ENCODE assay signal across 15 cellular contexts in the genomic region with DNA sequence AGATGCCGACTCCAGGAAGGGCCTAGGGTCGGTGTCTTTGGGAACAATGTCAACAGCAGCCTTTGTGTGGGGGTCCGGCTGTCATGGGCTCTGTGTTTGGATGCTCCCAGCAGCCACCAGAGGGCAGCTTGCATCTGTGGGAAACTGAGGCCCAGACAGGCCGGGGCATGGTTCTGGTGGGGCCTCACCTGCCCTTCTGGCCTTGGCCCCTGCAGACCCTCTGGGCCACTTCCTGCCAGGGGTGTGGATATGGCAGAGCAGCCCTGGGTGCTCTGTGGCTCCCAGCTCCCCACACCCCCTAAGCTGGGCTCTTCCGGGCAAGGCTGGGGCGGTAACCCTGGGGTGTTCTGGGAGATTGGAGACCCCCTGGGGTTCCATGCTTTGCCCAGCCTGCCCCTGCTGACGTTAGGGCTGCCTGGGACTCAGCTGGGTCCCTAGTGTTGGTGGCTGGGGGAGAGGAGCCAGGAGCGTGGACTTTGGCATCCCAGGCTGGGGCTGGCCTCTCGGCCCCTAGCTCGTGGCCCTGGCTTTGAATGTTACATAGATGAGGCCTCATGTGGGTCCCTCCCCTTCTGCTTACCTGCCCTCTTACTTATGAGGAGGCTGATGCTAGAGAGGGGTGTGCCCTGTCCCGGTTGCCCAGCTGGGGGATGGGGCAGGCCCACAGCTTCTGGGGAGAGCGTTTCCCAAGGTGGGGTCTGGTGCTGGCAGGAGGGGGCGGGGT. TPM values are rescaled to one million over a fixed set of nuclear protein-coding genes. Genes with fewer than 3 reads are reported as not detected.
DNase-seq lines count a peak whose midpoint lies in the region; ATAC-seq, FAIRE-seq and TF ChIP-seq lines count a peak whose summit lies in the region.
"Had no signal": no experiment of that assay in that cellular context is flagged by ENCODE, and none has a peak within 500 bp of the region (broad histone marks: within the 10 kb centered on the region; RNA-seq: fewer than 3 reads in every experiment).

No MANE protein-coding gene starts in this region.

- H3K27ac ChIP-seq in A549 = peak overlapping the region; percentile 88 to 90
- no peak overlapping the region for H3K27ac ChIP-seq in DOHH2 (ENCODE audit: low read depth, low read length)
- H3K27ac ChIP-seq in PC-3 (ENCODE audit: low read length) = no peak overlapping the region
- peak overlapping the region; percentile 74 for H3K27ac ChIP-seq in HepG2 (ENCODE audit: extremely low read length, insufficient read depth, low read length)
- no peak overlapping the region for H3K27ac ChIP-seq in MM.1S (ENCODE audit: low read length)

- no peak overlapping the region for H3K9ac ChIP-seq in PC-3 (ENCODE audit: low read length)
- peak overlapping the region; percentile 49 for H3K9ac ChIP-seq in HepG2 (ENCODE audit: insufficient read depth, low read depth, low read length)
- H3K9ac ChIP-seq in MM.1S (ENCODE audit: low read length) = no peak overlapping the region

- in situ Hi-C loops in HepG2 (cut with HindIII; ENCODE audit: extremely low pct_ligation_motif_present, low pct_unique_long_range_greater_than_20kb) = no loop called here

- H3K36me3 Mint-ChIP-seq in mesothelial cell of epicardium = no peaks in the 10 kb centered on the region

- H3K4me2 ChIP-seq in A549 = no peak overlapping the region; the same call in 2 of the 3 replicates
- H3K4me2 ChIP-seq in DOHH2 (ENCODE audit: low read length) = no peak overlapping the region
- no peak overlapping the region for H3K4me2 ChIP-seq in PC-3 (ENCODE audit: low read length)
- H3K4me2 ChIP-seq in HepG2 (ENCODE audit: low read depth, low read length) = peak overlapping the region; percentile 65
- no peak overlapping the region for H3K4me2 ChIP-seq in MM.1S (ENCODE audit: low read depth, low read length)

- BruUV-seq in PC-3 (replicated peaks; lab: Mats Ljungman, UMichigan) (no TSS peak), HepG2 (replicated peaks; lab: Mats Ljungman, UMichigan) (no TSS peak)

- no peaks in the 10 kb centered on the region for H3K9me3 Mint-ChIP-seq in mesothelial cell of epicardium

- TF ChIP-seq POLR2A in A549 (IDR thresholded peaks at IDR 0.05; ENCODE audit: low read length) (no peak), HepG2 (IDR thresholded peaks at IDR 0.05; ENCODE audit: insufficient read depth in 1 of 2, low read depth in 2 of 2, low read length in 2 of 2) (no peak)

- H3K27me3 ChIP-seq in DOHH2 (ENCODE audit: control insufficient read depth, low read length) = no peaks in the 10 kb centered on the region
- H3K27me3 ChIP-seq in PC-3 (ENCODE audit: low read length) = no peaks in the 10 kb centered on the region
- H3K27me3 ChIP-seq in HepG2 (ENCODE audit: control insufficient read depth in 1 of 2, insufficient read depth in 2 of 2, low read length in 2 of 2) = no peaks in the 10 kb centered on the region
- H3K27me3 ChIP-seq in MM.1S (replicated peaks; ENCODE audit: insufficient read depth, low read length) = no peaks in the 10 kb centered on the region
- H3K27me3 ChIP-seq: left lung, Peyer's patch, thyroid gland had no signal

- POLR2A ChIA-PET in A549 (lab: Yijun Ruan, JAX) = no interaction called here
- POLR2A ChIA-PET in PC-3 (lab: Charles Lee; ENCODE audit: unreplicated experiment) = no interaction called here
- POLR2A ChIA-PET in HepG2 (lab: Yijun Ruan, JAX) = interaction anchor here (1.0 to 2.5 kb wide), 3 partner anchors 29 to 36 kb away, joined by 4 to 23 read pairs (median 7); no protein-coding TSS in a partner anchor

- H3K27me3 Mint-ChIP-seq in mesothelial cell of epicardium (ENCODE audit: low read depth) = no peaks in the 10 kb centered on the region

- no peak for ATAC-seq in A549
- no peak for ATAC-seq in PC-3
- peak; percentile 88 for ATAC-seq in HepG2

- H3K4me3 Mint-ChIP-seq in mesothelial cell of epicardium = no peak overlapping the region

- TF ChIP-seq RAD21 in A549 (conservative IDR thresholded peaks at IDR 0.05 in 1 of 2, IDR thresholded peaks at IDR 0.05 in 1 of 2) (peak; percentile 24; a peak in 1 of 5 replicates), HepG2 (CRISPR knock-in tag; IDR thresholded peaks at IDR 0.05) (no peak)

- no peak for FAIRE-seq in A549 (lab: Jason Lieb, UNC)
- FAIRE-seq in HepG2 (lab: Jason Lieb, UNC) = peak; percentile 66
- FAIRE-seq: TTC549 had no signal

- WGBS in A549 (ENCODE audit: missing lambda C conversion rate) = 85% methylated on average over 5 of the region's 13 CpGs
- whole genome bisulfite sequencing in HepG2 (ENCODE audit: low lambda C conversion rate) = 5% methylated on average over 4 of the region's 13 CpGs

- H3K4me3 ChIP-seq in A549 = no peak overlapping the region
- no peak overlapping the region for H3K4me3 ChIP-seq in DOHH2 (ENCODE audit: low read length)
- no peak overlapping the region for H3K4me3 ChIP-seq in PC-3 (ENCODE audit: low read length)
- peak overlapping the region in 1 of 3 experiments; percentile 45; a peak in 1 of 6 replicates for H3K4me3 ChIP-seq in HepG2 (replicated peaks in 1 of 3; ENCODE audit: insufficient read depth in 1 of 3, low read depth in 2 of 3, low read length in 3 of 3)
- no peak overlapping the region for H3K4me3 ChIP-seq in MM.1S (ENCODE audit: low read length)
- H3K4me3 ChIP-seq: left lung, Peyer's patch, thyroid gland had no signal

- H2AFZ ChIP-seq in PC-3 (ENCODE audit: low read length) = no peak overlapping the region
- H2AFZ ChIP-seq in HepG2 (ENCODE audit: low read length) = no peak overlapping the region
- H2AFZ ChIP-seq in MM.1S (ENCODE audit: low read length) = no peak overlapping the region

- H4K20me1 ChIP-seq in DOHH2 (ENCODE audit: control insufficient read depth, insufficient read depth, low read depth, low read length) (no peaks in the 10 kb centered on the region), PC-3 (ENCODE audit: low read length) (no peaks in the 10 kb centered on the region), HepG2 (ENCODE audit: insufficient read depth, low read length) (peaks cover 26% of the 10 kb centered on the region; the same call in 1 of the 2 replicates), MM.1S (ENCODE audit: insufficient read depth, low read length) (no peaks in the 10 kb centered on the region)

- CTCF ChIA-PET in A549 (lab: Yijun Ruan, JAX) (interaction anchor here (0.5 to 4.0 kb wide), 15 partner anchors 10 to 196 kb away, joined by 3 to 24 read pairs (median 6); no protein-coding TSS in a partner anchor), PC-3 (lab: Charles Lee) (no interaction called here), HepG2 (lab: Yijun Ruan, JAX; ENCODE audit: low intra/inter-chr PET ratio, low total read pairs) (no interaction called here)

- H3K9me2 ChIP-seq in DOHH2 (replicated peaks; ENCODE audit: control insufficient read depth, low read length) (no peaks in the 10 kb centered on the region), PC-3 (replicated peaks; ENCODE audit: low read length) (no peaks in the 10 kb centered on the region), MM.1S (replicated peaks; ENCODE audit: insufficient read depth, low read length) (no peaks in the 10 kb centered on the region)

- no peaks in the 10 kb centered on the region for H3K36me3 ChIP-seq in DOHH2 (ENCODE audit: control insufficient read depth, low read length)
- no peaks in the 10 kb centered on the region for H3K36me3 ChIP-seq in PC-3 (ENCODE audit: low read depth, low read length)
- no peaks in the 10 kb centered on the region for H3K36me3 ChIP-seq in HepG2 (replicated peaks in 1 of 2; ENCODE audit: control insufficient read depth in 1 of 2, insufficient read depth in 2 of 2, low read length in 2 of 2)
- no peaks in the 10 kb centered on the region for H3K36me3 ChIP-seq in MM.1S (replicated peaks; ENCODE audit: insufficient read depth, low read length)
- H3K36me3 ChIP-seq: left lung, Peyer's patch, thyroid gland had no signal

- no peak overlapping the region for H3K27ac Mint-ChIP-seq in mesothelial cell of epicardium

- H3K79me2 ChIP-seq in DOHH2 (ENCODE audit: control insufficient read depth, low read length) = no peaks in the 10 kb centered on the region
- H3K79me2 ChIP-seq in PC-3 (ENCODE audit: low read length) = peaks cover 19% of the 10 kb centered on the region; the same call in 1 of the 2 replicates
- H3K79me2 ChIP-seq in HepG2 (ENCODE audit: insufficient read depth, low read length) = peaks cover 62% of the 10 kb centered on the region
- no peaks in the 10 kb centered on the region for H3K79me2 ChIP-seq in MM.1S (ENCODE audit: low read length)

- peaks cover 33% of the 10 kb centered on the region for H3K4me1 ChIP-seq in A549
- no peaks in the 10 kb centered on the region for H3K4me1 ChIP-seq in DOHH2 (ENCODE audit: control insufficient read depth, low read length)
- no peaks in the 10 kb centered on the region for H3K4me1 ChIP-seq in PC-3 (ENCODE audit: insufficient read depth, low read length)
- H3K4me1 ChIP-seq in HepG2 (ENCODE audit: insufficient read depth, low read length) = peaks cover 61% of the 10 kb centered on the region
- no peaks in the 10 kb centered on the region for H3K4me1 ChIP-seq in MM.1S (ENCODE audit: low read length)

- no peak for DNase-seq in A549 (ENCODE audit: low read depth in 1 of 2, low spot score in 1 of 2)
- no peak for DNase-seq in PC-3
- DNase-seq in HepG2 (ENCODE audit: low spot score) = peak; percentile 76
- DNase-seq in MM.1S = no peak
- no peak for DNase-seq in GF-D8 (lab: John Stamatoyannopoulos, UW)
- DNase-seq in NOMO-1 (lab: John Stamatoyannopoulos, UW; ENCODE audit: unreplicated experiment in 2 of 2) = no peak
- DNase-seq in mesothelial cell of epicardium (ENCODE audit: low spot score in 2 of 2, unreplicated experiment in 2 of 2) = no peak
- DNase-seq: activated T-cell treated with anti-CD3 and anti-CD28 coated beads, Interleukin-2, amount 50 U/mL, for 1 hour; foreskin fibroblast; KG1; left lung; Peyer's patch; thyroid gland had no signal

- no peak; the same call in 2 of the 3 replicates for TF ChIP-seq CTCF in A549 (IDR thresholded peaks at IDR 0.05)
- peak; percentile 61 for TF ChIP-seq CTCF in DOHH2 (IDR thresholded peaks at IDR 0.05; ENCODE audit: low read depth, low read length, poor library complexity, severe bottlenecking)
- peak; percentile 19; the same call in 1 of the 2 replicates for TF ChIP-seq CTCF in PC-3 (conservative IDR thresholded peaks at IDR 0.05; ENCODE audit: low read depth, low read length)
- TF ChIP-seq CTCF in HepG2 (CRISPR knock-in tag; IDR thresholded peaks at IDR 0.05) = peak; percentile 57
- no peak for TF ChIP-seq CTCF in MM.1S (IDR thresholded peaks at IDR 0.05; ENCODE audit: low read length)
- TF ChIP-seq CTCF in mesothelial cell of epicardium (IDR thresholded peaks at IDR 0.05; ENCODE audit: unreplicated experiment) = no peak

- intact Hi-C loops in PC-3 (cut with micrococcal nuclease) (loop anchor here (10.0 kb wide), 1 partner anchor 70 kb away; no protein-coding TSS in a partner anchor), HepG2 (cut with micrococcal nuclease; ENCODE audit: unreplicated experiment) (loop anchor here (1.0 to 5.0 kb wide), 3 partner anchors 26 to 192 kb away; partner anchors contain the start of gene RXRA)

- H3F3A ChIP-seq in DOHH2 (ENCODE audit: control insufficient read depth, insufficient read depth) (no peaks in the 10 kb centered on the region), PC-3 (ENCODE audit: low read length, unreplicated experiment) (no peaks in the 10 kb centered on the region), MM.1S (ENCODE audit: insufficient read depth, low read length) (no peaks in the 10 kb centered on the region)

- peaks cover 32% of the 10 kb centered on the region for H3K4me1 Mint-ChIP-seq in mesothelial cell of epicardium

- no peak for TF ChIP-seq EP300 in A549 (IDR thresholded peaks at IDR 0.05)
- peak; percentile 31 to 49; a peak in 2 of 4 replicates for TF ChIP-seq EP300 in HepG2 (IDR thresholded peaks at IDR 0.05; ENCODE audit: low read depth in 2 of 2, low read length in 2 of 2)
- no peak for TF ChIP-seq EP300 in HepG2 (CRISPR knock-in tag; IDR thresholded peaks at IDR 0.05; ENCODE audit: borderline replicate concordance)

- H3K9me3 ChIP-seq in A549 (no peaks in the 10 kb centered on the region), DOHH2 (ENCODE audit: control insufficient read depth, insufficient read depth, low read length) (no peaks in the 10 kb centered on the region), PC-3 (ENCODE audit: low read length) (no peaks in the 10 kb centered on the region), HepG2 (ENCODE audit: low read length) (no peaks in the 10 kb centered on the region), MM.1S (replicated peaks; ENCODE audit: insufficient read depth, low read length) (no peaks in the 10 kb centered on the region)
- H3K9me3 ChIP-seq: left lung, Peyer's patch, thyroid gland had no signal

RNA-seq across cellular contexts. Expression of gene RXRA, which starts 38.3 kb away (rescaled TPM):
- polyA plus RNA-seq in A549 (2011; rRNA removed) (6.6 and 10.2 TPM in 2 replicates), A549 (2017; fragmentation: RNase III; extraction: RNeasy Plus Mini Kit Qiagen cat#74134 plus additional on column Dnase treatment) (22.0 to 23.9 TPM (median 22.5 TPM) in 3 replicates), HepG2 (2011; rRNA removed) (18.9 and 23.8 TPM in 2 replicates)
- polyA plus RNA-seq in A549 (2012; cell fraction: cytosol; rRNA removed) = 16.7 and 21.8 TPM in 2 replicates
- polyA plus RNA-seq in A549 (2012; cell fraction: nucleus; rRNA removed) = 25.5 and 28.7 TPM in 2 replicates
- polyA minus RNA-seq in A549 (2011; rRNA and poly(A)+ RNA removed) = 8.2 and 12.5 TPM in 2 replicates
- total RNA-seq in PC-3 (2014; rRNA removed) (17.5 and 23.3 TPM in 2 replicates), HepG2 (2016; rRNA removed; fragmentation: Illumina TruSeq; extraction: Trizol) (19.2 and 29.2 TPM in 2 replicates), mesothelial cell of epicardium (43.7 to 46.0 TPM (median 45.0 TPM) in 3 replicates)
- total RNA-seq in HepG2 (2016; cell fraction: cytosol; rRNA removed; fragmentation: Illumina TruSeq; extraction: Trizol; ENCODE audit: low read depth) = 24.1 and 24.5 TPM in 2 replicates
- total RNA-seq in HepG2 (2016; cell fraction: insoluble cytoplasmic fraction; rRNA removed; fragmentation: Illumina TruSeq; extraction: Trizol) = 16.2 and 29.2 TPM in 2 replicates
- 50.6 and 51.0 TPM in 2 replicates for total RNA-seq in HepG2 (2016; cell fraction: membrane; rRNA removed; fragmentation: Illumina TruSeq; extraction: Trizol)
- 14.5 and 14.9 TPM in 2 replicates for total RNA-seq in HepG2 (2016; cell fraction: nucleus; rRNA removed; fragmentation: Illumina TruSeq; extraction: Trizol)
- polyA plus RNA-seq in HepG2 (2011; cell fraction: cytosol; rRNA removed) = 20.3 and 28.6 TPM in 2 replicates
- polyA plus RNA-seq in HepG2 (2011; cell fraction: nucleus; rRNA removed) = 25.5 and 28.6 TPM in 2 replicates
- polyA plus RNA-seq in HepG2 (2012) = 42.6 and 48.4 TPM in 2 replicates
- 68.3 and 74.3 TPM in 2 replicates for polyA plus RNA-seq in HepG2 (2016; cell fraction: cytosol; fragmentation: Illumina TruSeq; extraction: Trizol; ENCODE audit: low read depth)
- polyA plus RNA-seq in HepG2 (2016; cell fraction: insoluble cytoplasmic fraction; fragmentation: Illumina TruSeq; extraction: Trizol; ENCODE audit: low read depth) = 28.2 and 39.1 TPM in 2 replicates
- polyA plus RNA-seq in HepG2 (2016; cell fraction: membrane; fragmentation: Illumina TruSeq; extraction: Trizol; ENCODE audit: low read depth) = 81.0 and 95.6 TPM in 2 replicates
- 27.8 and 30.7 TPM in 2 replicates for polyA plus RNA-seq in HepG2 (2016; cell fraction: nucleus; fragmentation: Illumina TruSeq; extraction: Trizol; ENCODE audit: insufficient read depth, low read depth)
- 26.4 and 69.1 TPM in 2 replicates for polyA minus RNA-seq in HepG2 (2011; rRNA and poly(A)+ RNA removed; ENCODE audit: low replicate concordance)
- 27.2 and 30.5 TPM in 2 replicates for polyA minus RNA-seq in HepG2 (2011; cell fraction: cytosol; rRNA and poly(A)+ RNA removed)
- 13.6 and 15.8 TPM in 2 replicates for polyA minus RNA-seq in HepG2 (2011; cell fraction: nucleus; rRNA and poly(A)+ RNA removed)

Comparison
In these comparisons a context has a peak if more than half of its experiments do, and no peak if none do; other contexts are left out.
1. H3K27ac ChIP-seq: peak in A549 (2 of 2) and HepG2 (single experiment); none in DOHH2 (single experiment), PC-3 (single experiment) and MM.1S (single experiment).
2. CTCF ChIP-seq: peak in DOHH2 (single experiment), PC-3 (single experiment) and HepG2 (single experiment); none in A549 (single experiment), MM.1S (single experiment) and mesothelial cell of epicardium (single experiment).
3. Of the 38 proteins assayed by ChIP-seq in both HepG2 and A549: peak only in HepG2: CTCF, EP300, HDAC2 and MYC; only in A549: RAD21 and SMC3; in both: none; in neither: 29; mixed calls (peak in some experiments, not most) for 3.